8 cellular contexts compared by ENCODE assay signal in the genomic region with DNA sequence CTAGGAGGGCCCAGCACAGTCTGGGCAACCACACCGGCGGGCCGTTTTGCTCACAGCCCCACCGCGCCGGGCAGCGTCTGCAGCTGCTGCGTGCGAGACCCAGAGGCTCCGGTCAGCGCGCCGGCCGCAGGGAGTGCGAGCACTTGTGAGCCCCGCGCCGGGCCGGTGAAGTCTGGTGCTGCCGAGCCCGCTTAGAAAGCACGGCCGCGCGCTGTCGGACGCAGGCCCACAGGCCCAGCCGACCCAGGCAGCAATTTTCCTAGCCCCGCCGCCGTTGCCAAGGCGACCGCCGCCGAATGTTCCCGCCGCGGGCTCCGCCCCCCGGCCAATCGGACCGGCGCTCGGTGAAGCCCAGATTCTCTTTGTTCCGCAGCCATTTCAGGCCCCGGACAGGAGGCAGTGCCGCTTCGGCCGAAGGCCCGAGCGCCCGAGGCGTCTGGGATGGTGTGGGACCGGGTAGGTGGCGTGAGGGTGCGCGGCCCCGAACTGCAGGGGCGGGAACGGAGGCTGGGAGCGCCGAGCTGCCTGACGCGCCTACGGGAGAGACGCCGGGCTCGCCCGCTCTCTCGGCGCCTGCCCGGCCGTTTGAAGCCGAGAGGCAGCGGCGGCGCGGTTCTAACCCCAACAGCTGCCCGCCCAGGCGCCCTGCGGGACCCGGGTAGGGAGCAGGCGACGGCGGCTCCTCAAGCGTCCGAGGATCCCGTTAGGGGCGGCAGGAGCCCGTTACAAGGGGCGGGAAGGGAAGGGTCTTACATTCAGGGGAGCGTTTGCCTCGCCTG. TPM values are rescaled to one million over a fixed set of nuclear protein-coding genes. Genes with fewer than 3 reads are reported as not detected.
A peak's percentile ranks its signal among the peaks of the same experiment; 100 is the strongest.
DNase-seq lines count a peak whose midpoint lies in the region; ATAC-seq and TF ChIP-seq lines count a peak whose summit lies in the region.

Gene TNPO1 (plus strand): TSS at position 365 of the 779 bp plus-strand sequence. CDS start 77 bp downstream, at position 442.

- in situ Hi-C loops in T47D (cut with HindIII; ENCODE audit: low pct_unique_long_range_greater_than_20kb, low sequenced_read_pairs) = no loop called here

- peak within 1 kb of the TSS; percentile 89 for H3K4me3 ChIP-seq in iPS-18a (ENCODE audit: low read length)
- peak within 1 kb of the TSS; percentile 95 for H3K4me3 ChIP-seq in skeletal muscle satellite cell (ENCODE audit: low read length)

- H3K27me3 ChIP-seq in iPS-18a (ENCODE audit: control insufficient read depth, insufficient read depth, low read length) (no peaks in the 10 kb centered on the region), skeletal muscle satellite cell (ENCODE audit: control insufficient read depth, insufficient read depth, low read length) (no peaks in the 10 kb centered on the region)

- ATAC-seq in GM18517 (IDR thresholded peaks at IDR 0.05; ENCODE audit: unreplicated experiment) (peak; percentile 87), HG03039 (IDR thresholded peaks at IDR 0.05; ENCODE audit: unreplicated experiment) (peak; percentile 83)

- DNase-seq in NCI-H2107 (lab: John Stamatoyannopoulos, UW) = peak; percentile 66
- peak; percentile 84 to 95 for DNase-seq in T47D (ENCODE audit: low read depth in 1 of 2, low spot score in 1 of 2)

- H3K9ac ChIP-seq in iPS-18a (ENCODE audit: low read length) (peak within 1 kb of the TSS; percentile 92), skeletal muscle satellite cell (ENCODE audit: low read depth, low read length) (peak within 1 kb of the TSS; percentile 100)

- TF ChIP-seq CTCF in 22Rv1 (IDR thresholded peaks at IDR 0.05) (no peak), VCaP (conservative IDR thresholded peaks at IDR 0.05) (no peak)

- peak within 1 kb of the TSS; percentile 91 for H3K4me2 ChIP-seq in skeletal muscle satellite cell (ENCODE audit: low read length)

- H3K4me1 ChIP-seq in iPS-18a (ENCODE audit: control insufficient read depth, low read depth, low read length) (peaks cover 33% of the 10 kb centered on the region), skeletal muscle satellite cell (ENCODE audit: control insufficient read depth, insufficient read depth, low read length) (peaks cover 27% of the 10 kb centered on the region)

- H3K27ac ChIP-seq in 22Rv1 (peak within 1 kb of the TSS; percentile 98), VCaP (peak within 1 kb of the TSS; percentile 89), iPS-18a (ENCODE audit: low read length) (peak within 1 kb of the TSS; percentile 52)

- H3K36me3 ChIP-seq in iPS-18a (ENCODE audit: control insufficient read depth, low read depth, low read length) = no peaks in the 10 kb centered on the region
- peaks cover 10% of the 10 kb centered on the region for H3K36me3 ChIP-seq in skeletal muscle satellite cell (ENCODE audit: insufficient read depth, low read length)

- no peaks in the 10 kb centered on the region for H3K9me3 ChIP-seq in iPS-18a (ENCODE audit: control insufficient read depth, low read depth, low read length)
- no peaks in the 10 kb centered on the region for H3K9me3 ChIP-seq in skeletal muscle satellite cell (replicated peaks; ENCODE audit: low read length)

RNA-seq across cellular contexts. Expression of gene TNPO1, which starts in this region (rescaled TPM):
- total RNA-seq in skeletal muscle satellite cell (2012; rRNA removed) = 229 and 297 TPM in 2 replicates

Comparison
In these comparisons a context has a peak if more than half of its experiments do, and no peak if none do; other contexts are left out.
1. Peak in every context shown above with its lines: DNase-seq, ATAC-seq, H3K4me3 ChIP-seq and H3K27ac ChIP-seq.